1 cellular context compared by ENCODE assay signal in the genomic region with DNA sequence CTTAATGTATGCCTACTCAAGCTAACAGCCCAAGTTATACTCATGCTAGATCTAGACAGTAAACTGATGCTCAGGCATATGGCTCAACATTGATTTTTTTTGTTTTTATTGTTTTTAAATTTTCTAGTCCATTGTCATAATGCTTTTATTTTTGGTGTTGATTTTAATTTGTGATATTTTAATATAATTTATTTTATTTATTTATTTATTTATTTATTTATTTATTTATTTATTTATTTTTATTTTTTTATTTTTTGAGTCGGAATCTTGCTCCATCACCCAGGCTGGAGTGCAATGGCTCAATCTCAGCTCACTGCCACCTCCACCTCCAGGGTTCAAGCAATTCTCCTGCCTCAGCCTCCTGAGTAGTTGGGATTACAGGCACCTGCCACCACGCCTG. TPM values are rescaled to one million over a fixed set of nuclear protein-coding genes. Genes with fewer than 3 reads are reported as not detected.
"Had no signal": no experiment of that assay in that cellular context is flagged by ENCODE, and none has a peak within 500 bp of the region (broad histone marks: within the 10 kb centered on the region; RNA-seq: fewer than 3 reads in every experiment).

No MANE protein-coding gene starts in this region.

RNA-seq across cellular contexts. Expression of gene KYNU, which starts 12.9 kb away (rescaled TPM):
- total RNA-seq: GM23248 had no signal
- polyA plus RNA-seq: GM23248 had no signal
